In genomic region chr3:99505646-99506269, GRCh38 we compare ENCODE assay signal across 9 cellular contexts.
DNase-seq lines count a peak whose midpoint lies in the region; ATAC-seq, FAIRE-seq and TF ChIP-seq lines count a peak whose summit lies in the region.
"Had no signal": no experiment of that assay in that cellular context is flagged by ENCODE, and none has a peak within 500 bp of the region (broad histone marks: within the 10 kb centered on the region; RNA-seq: fewer than 3 reads in every experiment).

No MANE protein-coding gene starts in this region.

- H2AFZ ChIP-seq in K562 (ENCODE audit: low read depth, low read length) = no peak overlapping the region

- no peaks in the 10 kb centered on the region for H3K79me2 ChIP-seq in K562 (ENCODE audit: control insufficient read depth, insufficient read depth, low read length)

- H3K4me1 ChIP-seq in K562 (replicated peaks in 1 of 2; ENCODE audit: control insufficient read depth in 2 of 2, insufficient read depth in 2 of 2, low read length in 2 of 2) (no peaks in the 10 kb centered on the region), skeletal muscle satellite cell (ENCODE audit: control insufficient read depth, insufficient read depth, low read length) (peaks cover 54% of the 10 kb centered on the region)

- 0% methylated on average over 7 of the region's 7 CpGs for WGBS in K562 (ENCODE audit: insufficient coverage, low coverage, missing lambda C conversion rate)

- H3K36me3 ChIP-seq in K562 (ENCODE audit: control insufficient read depth, insufficient read depth, low read length) = no peaks in the 10 kb centered on the region
- no peaks in the 10 kb centered on the region for H3K36me3 ChIP-seq in skeletal muscle satellite cell (ENCODE audit: insufficient read depth, low read length)

- no peak overlapping the region for H3K27ac Mint-ChIP-seq in endothelial cell (ENCODE audit: unreplicated experiment)
- H3K27ac Mint-ChIP-seq: T-cell had no signal

- H3K9me3 ChIP-seq in K562 (replicated peaks; ENCODE audit: control insufficient read depth, insufficient read depth, low read depth, low read length) (no peaks in the 10 kb centered on the region), skeletal muscle satellite cell (replicated peaks; ENCODE audit: low read length) (no peaks in the 10 kb centered on the region)

- no TSS peak for BruUV-seq in K562 (replicated peaks; lab: Mats Ljungman, UMichigan)

- H3K9ac ChIP-seq in K562 (ENCODE audit: insufficient read depth in 1 of 2, low read depth in 2 of 2, low read length in 2 of 2) = no peak overlapping the region
- H3K9ac ChIP-seq in skeletal muscle satellite cell (ENCODE audit: low read depth, low read length) = peak overlapping the region; percentile 62

- H3K27ac ChIP-seq in K562 (ENCODE audit: extremely low read depth, low read depth, low read length) = no peak overlapping the region

- no peaks in the 10 kb centered on the region for H3K9me1 ChIP-seq in K562 (ENCODE audit: control insufficient read depth, insufficient read depth, low read length)

- no peak for TF ChIP-seq EP300 in K562 (IDR thresholded peaks at IDR 0.05; ENCODE audit: low read length)

- H3K27me3 ChIP-seq in K562 (ENCODE audit: control insufficient read depth in 2 of 2, insufficient read depth in 2 of 2, low read length in 2 of 2) (no peaks in the 10 kb centered on the region), skeletal muscle satellite cell (ENCODE audit: control insufficient read depth, insufficient read depth, low read length) (no peaks in the 10 kb centered on the region)

- peak; percentile 83 for FAIRE-seq in GM12892 (lab: Jason Lieb, UNC)
- no peak for FAIRE-seq in K562 (lab: Jason Lieb, UNC)

- no peak for TF ChIP-seq RAD21 in K562 (CRISPR knock-in tag; conservative IDR thresholded peaks at IDR 0.05 in 1 of 2, IDR thresholded peaks at IDR 0.05 in 1 of 2)

- no peak overlapping the region for H3K4me3 Mint-ChIP-seq in endothelial cell (ENCODE audit: unreplicated experiment)
- H3K4me3 Mint-ChIP-seq: T-cell had no signal

- H4K20me1 ChIP-seq in K562 (replicated peaks; ENCODE audit: control insufficient read depth, insufficient read depth, low read length) = no peaks in the 10 kb centered on the region

- POLR2A ChIA-PET in K562 (lab: Yijun Ruan, JAX) = no interaction called here

- TF ChIP-seq POLR2A in GM12892 (IDR thresholded peaks at IDR 0.05; ENCODE audit: low read depth, low read length) (no peak), K562 (conservative IDR thresholded peaks at IDR 0.05) (no peak)

- TF ChIP-seq CTCF in K562 (IDR thresholded peaks at IDR 0.05 in 2 of 3, conservative IDR thresholded peaks at IDR 0.05 in 1 of 3; ENCODE audit: insufficient read depth in 2 of 3, low read depth in 1 of 3, low read length in 3 of 3) (no peak), endothelial cell (IDR thresholded peaks at IDR 0.05; ENCODE audit: unreplicated experiment) (no peak)

- CTCF ChIA-PET in K562 (lab: Yijun Ruan, JAX; ENCODE audit: low intra/inter-chr PET ratio) = no interaction called here

- DNase-seq in GM12892 (ENCODE audit: insufficient read length) (peak; percentile 25), K562 (ENCODE audit: extremely low read depth in 1 of 4, low spot score in 3 of 4) (peak in 1 of 4 experiments; percentile 0), SW 1271 (lab: John Stamatoyannopoulos, UW) (no peak), NAMALWA (ENCODE audit: low spot score) (no peak), endothelial cell (ENCODE audit: low spot score) (no peak)

- H3K4me3 ChIP-seq in K562 (no peak overlapping the region), skeletal muscle satellite cell (ENCODE audit: low read length) (no peak overlapping the region)

- no peaks in the 10 kb centered on the region for H3K36me3 Mint-ChIP-seq in endothelial cell (ENCODE audit: low read depth, unreplicated experiment)
- H3K36me3 Mint-ChIP-seq: T-cell had no signal

- H3K4me1 Mint-ChIP-seq in endothelial cell (ENCODE audit: unreplicated experiment) = peaks cover 31% of the 10 kb centered on the region

- intact Hi-C loops in K562 (cut with micrococcal nuclease) = loop anchor here (10.0 kb wide), 1 partner anchor 279 kb away; no protein-coding TSS in a partner anchor

- H3K4me2 ChIP-seq in K562 (ENCODE audit: insufficient read depth, low read length) (no peak overlapping the region), skeletal muscle satellite cell (ENCODE audit: low read length) (peak overlapping the region; percentile 13)

- in situ Hi-C loops in K562 (cut with MboI) = no loop called here

- H3K9me3 Mint-ChIP-seq in endothelial cell (ENCODE audit: unreplicated experiment) = no peaks in the 10 kb centered on the region
- H3K9me3 Mint-ChIP-seq: T-cell had no signal

- ATAC-seq in GM21515 (IDR thresholded peaks at IDR 0.05; ENCODE audit: unreplicated experiment) (peak; percentile 99), HG03565 (IDR thresholded peaks at IDR 0.05; ENCODE audit: unreplicated experiment) (peak; percentile 99), K562 (no peak)
- ATAC-seq: T-cell had no signal

- peaks cover 2% of the 10 kb centered on the region for H3K27me3 Mint-ChIP-seq in endothelial cell (ENCODE audit: unreplicated experiment)
- H3K27me3 Mint-ChIP-seq: T-cell had no signal

TF ChIP-seq in K562, 482 proteins besides CTCF, POLR2A, EP300 and RAD21:
- TF ChIP-seq SMAD4 (CRISPR knock-in tag; conservative IDR thresholded peaks at IDR 0.05) (no peak), CEBPG (CRISPR knock-in tag; IDR thresholded peaks at IDR 0.05) (no peak), CEBPG (tag; conservative IDR thresholded peaks at IDR 0.05 in 1 of 2, IDR thresholded peaks at IDR 0.05 in 1 of 2) (0 out of 4 replicates have a peak, but pooled peaks have one; percentile 38 to 43), ATF3 (IDR thresholded peaks at IDR 0.05) (peak; percentile 24; the same call in 1 of the 2 replicates), ATF3 (CRISPR knock-in tag; conservative IDR thresholded peaks at IDR 0.05) (no peak), CEBPB (tag; IDR thresholded peaks at IDR 0.05) (peak; percentile 45; the same call in 1 of the 2 replicates), ZC3H4 (CRISPR knock-in tag; IDR thresholded peaks at IDR 0.05; ENCODE audit: borderline replicate concordance) (no peak)
